In genomic region chr22:22401381-22401780, GRCh38 we compare ENCODE assay signal across 25 cellular contexts.
"Had no signal": no experiment of that assay in that cellular context is flagged by ENCODE, and none has a peak within 500 bp of the region (broad histone marks: within the 10 kb centered on the region; RNA-seq: fewer than 3 reads in every experiment).

No MANE protein-coding gene starts in this region.

- H3K27me3 Mint-ChIP-seq: naive B cell had no signal

- H3K36me3 ChIP-seq: neutrophil, prostate gland, sigmoid colon, stomach, tibial artery, upper lobe of left lung had no signal

- H3K27ac ChIP-seq: coronary artery, neutrophil, prostate gland, sigmoid colon, stomach, tibial artery, upper lobe of left lung had no signal

- H3K36me3 Mint-ChIP-seq: mesothelial cell of epicardium; naive B cell; natural killer cell treated with Interleukin-12 subunit alpha and Interleukin-12 subunit beta and Interleukin-15 and Interleukin-18, amount 100 ng/mL, for 72 hours; stimulated activated effector memory CD8-positive, alpha-beta T cell treated with anti-CD3 and anti-CD28 coated beads, Interleukin-12 subunit alpha, Interleukin-12 subunit beta, amount 100 ng/mL, for 72 hours had no signal

- H3K27me3 ChIP-seq: sigmoid colon, upper lobe of left lung had no signal

- DNase-seq: dermis blood vessel endothelial cell; effector memory CD4-positive, alpha-beta T cell; erythroblast; mesenchymal stem cell; mucosa of descending colon; naive B cell; right cardiac atrium; sigmoid colon; stimulated activated CD4-positive, alpha-beta T cell treated with anti-CD3 and anti-CD28 coated beads, Interleukin-2, amount 100 ng/mL, for 24 hours; stimulated activated CD4-positive, alpha-beta T cell treated with anti-CD3 and anti-CD28 coated beads, Interleukin-4, amount 100 ng/mL, for 24 hours; stimulated activated naive CD4-positive, alpha-beta T cell treated with Interleukin-2 at 50 U/mL for 16 hours; stomach; tibial artery; upper lobe of left lung had no signal

- H3K4me3 Mint-ChIP-seq: mesothelial cell of epicardium; naive B cell; natural killer cell treated with Interleukin-12 subunit alpha and Interleukin-12 subunit beta and Interleukin-15 and Interleukin-18, amount 100 ng/mL, for 72 hours; neural crest cell; stimulated activated effector memory CD8-positive, alpha-beta T cell treated with anti-CD3 and anti-CD28 coated beads, Interleukin-12 subunit alpha, Interleukin-12 subunit beta, amount 100 ng/mL, for 72 hours had no signal

- H3K4me3 ChIP-seq: coronary artery, lung, mucosa of descending colon, prostate gland, sigmoid colon, stomach, tibial artery, upper lobe of left lung had no signal

- H3K4me1 Mint-ChIP-seq: mesothelial cell of epicardium; stimulated activated effector memory CD8-positive, alpha-beta T cell treated with anti-CD3 and anti-CD28 coated beads, Interleukin-12 subunit alpha, Interleukin-12 subunit beta, amount 100 ng/mL, for 72 hours had no signal

- H3K27ac Mint-ChIP-seq: mesothelial cell of epicardium; natural killer cell treated with Interleukin-12 subunit alpha and Interleukin-12 subunit beta and Interleukin-15 and Interleukin-18, amount 100 ng/mL, for 72 hours; stimulated activated effector memory CD8-positive, alpha-beta T cell treated with anti-CD3 and anti-CD28 coated beads, Interleukin-12 subunit alpha, Interleukin-12 subunit beta, amount 100 ng/mL, for 72 hours had no signal

- H3K9me3 Mint-ChIP-seq: mesothelial cell of epicardium; naive B cell; natural killer cell treated with Interleukin-12 subunit alpha and Interleukin-12 subunit beta and Interleukin-15 and Interleukin-18, amount 100 ng/mL, for 72 hours; neural crest cell; stimulated activated effector memory CD8-positive, alpha-beta T cell treated with anti-CD3 and anti-CD28 coated beads, Interleukin-12 subunit alpha, Interleukin-12 subunit beta, amount 100 ng/mL, for 72 hours had no signal

- ATAC-seq: mucosa of descending colon; natural killer cell treated with Interleukin-12 subunit alpha and Interleukin-12 subunit beta and Interleukin-15 and Interleukin-18, amount 100 ng/mL, for 72 hours; right cardiac atrium; stimulated activated effector memory CD8-positive, alpha-beta T cell treated with anti-CD3 and anti-CD28 coated beads, Interleukin-12 subunit alpha, Interleukin-12 subunit beta, amount 100 ng/mL, for 72 hours had no signal

- FAIRE-seq: frontal cortex, keratinocyte, urothelium cell line had no signal

- H3K4me1 ChIP-seq: prostate gland, tibial artery had no signal

- H3K9me3 ChIP-seq: mucosa of descending colon, neutrophil, prostate gland, sigmoid colon, stomach, tibial artery, upper lobe of left lung had no signal
